Comparison of ENCODE assay signal across 8 cellular contexts in the genomic region with DNA sequence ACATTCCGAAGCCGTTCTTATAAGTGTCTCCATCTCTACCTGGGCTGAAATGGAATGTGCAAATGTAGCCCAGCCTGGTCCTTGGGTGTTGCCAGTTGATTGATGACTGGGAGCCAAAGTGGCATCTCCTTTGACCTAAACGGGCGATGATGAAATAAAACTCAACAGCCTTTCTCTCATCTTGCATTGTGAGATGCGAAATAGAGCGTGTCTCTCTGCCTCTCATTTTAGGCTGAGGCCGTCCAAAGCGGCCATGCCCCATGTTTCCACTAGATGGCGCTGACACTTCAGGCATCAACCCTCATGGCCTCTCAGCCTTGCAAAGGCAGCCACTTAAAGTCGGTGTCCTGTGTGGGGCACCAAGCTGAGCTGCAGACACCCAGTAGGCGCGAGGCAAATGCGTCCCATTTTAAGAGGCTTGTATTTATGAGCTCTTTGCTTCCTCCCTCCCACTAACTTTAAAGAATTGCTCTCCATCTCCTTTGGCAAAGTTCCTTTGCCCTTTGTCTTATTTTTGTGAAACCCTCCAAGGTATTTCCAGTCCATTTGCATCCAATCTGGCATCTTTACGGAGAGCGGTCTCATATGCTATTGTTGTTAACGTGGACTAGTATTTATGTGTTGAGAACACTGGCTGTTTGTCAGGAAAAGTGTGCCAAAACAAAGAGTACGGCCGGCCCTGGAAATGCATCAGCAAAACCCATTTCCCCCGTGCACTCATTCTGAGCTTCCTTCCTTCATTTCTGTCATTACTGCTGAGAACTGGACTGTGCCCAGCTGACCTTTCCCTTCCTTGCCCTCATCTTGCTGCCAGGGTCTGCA. TPM values are rescaled to one million over a fixed set of nuclear protein-coding genes. Genes with fewer than 3 reads are reported as not detected.
A peak's percentile ranks its signal among the peaks of the same experiment; 100 is the strongest.
DNase-seq lines count a peak whose midpoint lies in the region; ATAC-seq and TF ChIP-seq lines count a peak whose summit lies in the region.

No MANE protein-coding gene starts in this region.

- no peaks in the 10 kb centered on the region for H3K9me3 ChIP-seq in OCI-LY1 (ENCODE audit: low read length)

- peak overlapping the region in 2 of 6 donors; percentile 13 to 58 for H3K27ac Mint-ChIP-seq in naive B cell

- no peak overlapping the region for H2AFZ ChIP-seq in OCI-LY1 (ENCODE audit: low read length)

- no peaks in the 10 kb centered on the region for H3K27me3 ChIP-seq in OCI-LY1 (ENCODE audit: insufficient read depth, low read length)

- no peaks in the 10 kb centered on the region for H3K9me2 ChIP-seq in OCI-LY1 (ENCODE audit: low read depth, low read length)

- H3K79me2 ChIP-seq in OCI-LY1 (ENCODE audit: insufficient read depth, low read length) = no peaks in the 10 kb centered on the region

- no peak overlapping the region for H3K9ac ChIP-seq in OCI-LY1 (ENCODE audit: low read length)

- H3K4me3 Mint-ChIP-seq in naive B cell = peak overlapping the region in 2 of 8 donors; percentile 27 to 68

- H3K4me1 ChIP-seq in OCI-LY1 (ENCODE audit: insufficient read depth, low read length, severe bottlenecking) = no peaks in the 10 kb centered on the region

- H3K27me3 Mint-ChIP-seq in naive B cell = peaks cover 6 to 26% (median 9%) of the 10 kb centered on the region in 3 donors

- H3F3A ChIP-seq in OCI-LY1 (ENCODE audit: insufficient read depth, low read length) = no peaks in the 10 kb centered on the region

- H3K4me2 ChIP-seq in OCI-LY1 (ENCODE audit: low read length) = no peak overlapping the region

- peak; percentile 98 for ATAC-seq in GM21360 (IDR thresholded peaks at IDR 0.05; ENCODE audit: unreplicated experiment)
- peak; percentile 95 for ATAC-seq in esophagus mucosa
- peak; percentile 97 to 98 for ATAC-seq in naive B cell (ENCODE audit: low read depth in 2 of 2)

- H3K4me3 ChIP-seq in OCI-LY1 (ENCODE audit: low read depth, low read length, poor library complexity, severe bottlenecking) = no peak overlapping the region

- H3K36me3 ChIP-seq in OCI-LY1 (ENCODE audit: insufficient read depth, low read length) = no peaks in the 10 kb centered on the region

- H3K27ac ChIP-seq in OCI-LY1 (ENCODE audit: low read depth, low read length, poor library complexity, severe bottlenecking) = no peak overlapping the region

- H4K20me1 ChIP-seq in OCI-LY1 (ENCODE audit: insufficient read depth, low read length) = no peaks in the 10 kb centered on the region

- DNase-seq in COLO668 (lab: John Stamatoyannopoulos, UW; ENCODE audit: unreplicated experiment) (peak; percentile 64), HT1080 (ENCODE audit: low read depth) (peak; percentile 75), activated T-cell treated with anti-CD3 and anti-CD28 coated beads for 1 hour (ENCODE audit: low read depth) (peak; percentile 78), naive B cell (peak; percentile 77)
- peak; percentile 49 to 67 for DNase-seq in stimulated activated CD8-positive, alpha-beta memory T cell treated with anti-CD3 and anti-CD28 coated beads, Interleukin-7, amount 100 ng/mL, for 48 hours (ENCODE audit: extremely low read depth in 1 of 2, low read depth in 1 of 2)

- H3K4me1 Mint-ChIP-seq in naive B cell = peaks cover 7 to 11% (median 9%) of the 10 kb centered on the region in 3 donors

- peak; percentile 98 for TF ChIP-seq CTCF in OCI-LY1 (IDR thresholded peaks at IDR 0.05; ENCODE audit: low read length)

- H3K36me3 Mint-ChIP-seq in naive B cell = no peaks in the 10 kb centered on the region

- no peaks in the 10 kb centered on the region for H3K9me3 Mint-ChIP-seq in naive B cell

RNA-seq across cellular contexts. Expression of gene GPRC5A, which starts 25.0 kb away (rescaled TPM):
- 19.8 and 21.7 TPM in 2 replicates for total RNA-seq in HT1080 (2014; rRNA removed; shearing (Covaris generic))
- 62.9 and 66.4 TPM in 2 replicates for polyA plus RNA-seq in HT1080 (2015; cell fraction: cytosol; rRNA removed)
- 148 and 163 TPM in 2 replicates for polyA plus RNA-seq in HT1080 (2015; cell fraction: nucleus; rRNA removed)
- 11.8 TPM for total RNA-seq in esophagus mucosa
- not detected for polyA plus RNA-seq in naive B cell (ENCODE audit: low read depth in 6 of 6)

RNA-seq across cellular contexts. Expression of gene GPRC5D, which starts 35.6 kb away (rescaled TPM):
- not detected in 2 replicates for total RNA-seq in HT1080 (2014; rRNA removed; shearing (Covaris generic))
- polyA plus RNA-seq in HT1080 (2015; cell fraction: cytosol; rRNA removed) = not detected in 2 replicates
- 0.17 TPM in 1 of 2 replicates, not detected in the other for polyA plus RNA-seq in HT1080 (2015; cell fraction: nucleus; rRNA removed)
- total RNA-seq in esophagus mucosa = not detected
- under 1 TPM in 1 of 6 donors, not detected in 5; 0.32 TPM for polyA plus RNA-seq in naive B cell (ENCODE audit: low read depth in 6 of 6)
